In the genomic region with DNA sequence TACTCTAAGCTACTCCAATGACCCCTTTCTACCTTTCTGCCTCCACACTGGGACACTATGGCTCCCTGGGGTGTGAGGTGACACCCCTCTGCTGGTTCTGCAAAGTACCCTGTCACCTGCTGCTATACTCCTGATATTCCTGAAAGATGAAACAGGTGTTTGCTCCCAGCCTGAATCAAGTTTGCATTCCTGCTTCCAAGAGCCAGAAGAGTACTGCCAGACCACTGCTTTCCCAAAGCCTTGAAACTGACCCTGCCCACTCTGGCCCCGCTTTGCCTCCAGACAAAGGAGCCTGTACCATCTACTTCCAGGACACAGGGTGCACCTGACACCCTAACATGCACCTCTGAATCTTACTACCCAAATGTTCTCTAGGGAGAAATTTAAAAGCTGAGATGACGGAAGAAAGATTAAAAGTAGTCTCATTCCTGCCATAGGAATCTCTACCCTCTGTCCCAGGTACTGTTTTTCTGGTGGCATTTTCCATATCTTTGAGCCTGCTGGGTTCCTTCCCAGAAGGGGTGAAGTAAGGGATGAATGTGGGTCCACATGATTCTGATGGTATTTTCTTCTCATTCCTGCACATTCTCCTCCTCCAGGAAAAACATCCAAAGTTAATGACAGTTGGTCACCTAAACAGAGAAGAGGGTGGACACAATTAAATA, we compare ENCODE assay signal across 23 cellular contexts.
"Had no signal": no experiment of that assay in that cellular context is flagged by ENCODE, and none has a peak within 500 bp of the region (broad histone marks: within the 10 kb centered on the region; RNA-seq: fewer than 3 reads in every experiment).

No MANE protein-coding gene starts in this region.

- H3K27me3 ChIP-seq: SJSA1 had no signal

- H3K36me3 ChIP-seq: SJSA1 had no signal

- H3K4me2 ChIP-seq: KMS-11 had no signal

- DNase-seq: Kasumi-1, MM.1S, NCI-H1092 treated with DMSO at 0.1 percent for 48 hours, NCI-H1436, NCI-H187, NCI-H2029, NCI-H2081 treated with DMSO at 0.1 percent for 48 hours, NCI-H2171, NCI-H226, NCI-H446, NCI-H510A, NCI-H524 treated with DMSO at 0.1 percent for 48 hours, NCI-H69, NCI-H774, Right ventricle myocardium superior, RPMI8226, SIG-M5, SW 1271 had no signal

- H3K9ac ChIP-seq: KMS-11 had no signal

- H3K4me3 ChIP-seq: SJSA1, SK-N-MC had no signal

- H3K27ac ChIP-seq: HL-60, KMS-11, SJSA1, SK-N-MC had no signal

- FAIRE-seq: RCC 7860 had no signal
